ENCODE assay signal across 33 cellular contexts in the genomic region with DNA sequence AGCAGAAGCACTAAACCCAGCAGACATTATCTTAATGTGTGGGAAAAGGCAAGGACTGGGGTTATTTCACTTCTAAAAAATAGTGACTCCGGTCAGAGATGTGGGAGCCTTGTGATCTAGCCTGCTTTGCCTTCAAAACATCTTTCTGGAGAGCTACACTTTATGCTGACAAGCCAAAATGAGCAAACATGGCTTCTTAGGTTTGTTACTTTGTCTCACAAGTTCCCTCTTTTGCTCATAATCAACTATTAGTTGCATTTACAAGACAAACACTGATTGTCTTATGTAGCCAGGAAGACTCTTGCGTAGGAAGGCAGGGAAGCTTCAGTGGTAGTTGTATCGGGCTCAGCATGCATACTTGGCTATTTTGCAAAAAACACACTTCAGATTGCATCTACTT.
"Had no signal": no experiment of that assay in that cellular context is flagged by ENCODE, and none has a peak within 500 bp of the region (broad histone marks: within the 10 kb centered on the region; RNA-seq: fewer than 3 reads in every experiment).

No MANE protein-coding gene starts in this region.

- FAIRE-seq: endometrium, endothelial cell of umbilical vein had no signal

- H3K27ac ChIP-seq: ascending aorta, breast epithelium, cardiac muscle cell, colonic mucosa, epithelial cell of prostate, esophagus squamous epithelium, gastroesophageal sphincter, heart right ventricle, WERI-Rb-1 had no signal

- H3K9me3 ChIP-seq: colonic mucosa had no signal

- H3K4me3 Mint-ChIP-seq: activated CD4-positive, alpha-beta memory T cell treated with anti-CD3 and anti-CD28 coated beads, Interleukin-2, amount 10 ng/mL, durations not matched to agents 7 days and 5 days; activated CD4-positive, alpha-beta T cell treated with anti-CD3 and anti-CD28 coated beads for 36 hours; activated CD4-positive, alpha-beta T cell treated with anti-CD3 and anti-CD28 coated beads, Interleukin-2, amount 10 ng/mL, durations not matched to agents 24 days and 14 days; activated naive CD4-positive, alpha-beta T cell treated with anti-CD3 and anti-CD28 coated beads, Interleukin-2, amount 10 ng/mL, durations not matched to agents 7 days and 5 days; activated naive CD8-positive, alpha-beta T cell treated with anti-CD3 and anti-CD28 coated beads, Interleukin-2, amount 10 ng/mL, durations not matched to agents 7 days and 5 days; activated T-cell treated with anti-CD3 and anti-CD28 coated beads, Interleukin-2, amount 50 U/mL, for 24 hours; activated T-cell treated with anti-CD3 and anti-CD28 coated beads, Interleukin-2, amount 50 U/mL, for 72 hours; brain; T-helper 17 cell; T-helper 2 cell treated with Interferon-gamma antibody and Interleukin-4, amounts not matched to agents 5 μg/mL and 100 μg/mL, for 36 hours had no signal

- H3K4me1 ChIP-seq: ascending aorta, breast epithelium, colonic mucosa, esophagus squamous epithelium, gastroesophageal sphincter, heart right ventricle had no signal

- H3K4me3 ChIP-seq: ascending aorta, breast epithelium, cardiac muscle cell, colonic mucosa, esophagus squamous epithelium, gastroesophageal sphincter, heart right ventricle had no signal

- H3K36me3 Mint-ChIP-seq: activated naive CD4-positive, alpha-beta T cell treated with anti-CD3 and anti-CD28 coated beads, Interleukin-2, amount 10 ng/mL, durations not matched to agents 7 days and 5 days; brain had no signal

- H3K27me3 ChIP-seq: ascending aorta, cardiac muscle cell, colonic mucosa had no signal

- H3K4me1 Mint-ChIP-seq: activated CD4-positive, alpha-beta memory T cell treated with anti-CD3 and anti-CD28 coated beads, Interleukin-2, amount 10 ng/mL, durations not matched to agents 7 days and 5 days; activated CD4-positive, alpha-beta T cell treated with anti-CD3 and anti-CD28 coated beads for 36 hours; activated CD4-positive, alpha-beta T cell treated with anti-CD3 and anti-CD28 coated beads, Interleukin-2, amount 10 ng/mL, durations not matched to agents 24 days and 14 days; activated naive CD4-positive, alpha-beta T cell treated with anti-CD3 and anti-CD28 coated beads, Interleukin-2, amount 10 ng/mL, durations not matched to agents 7 days and 5 days; activated naive CD8-positive, alpha-beta T cell treated with anti-CD3 and anti-CD28 coated beads, Interleukin-2, amount 10 ng/mL, durations not matched to agents 7 days and 5 days; brain; T-helper 17 cell had no signal

- H3K36me3 ChIP-seq: ascending aorta, breast epithelium, cardiac muscle cell, colonic mucosa, esophagus squamous epithelium, gastroesophageal sphincter, heart right ventricle, WERI-Rb-1 had no signal

- ATAC-seq: activated CD4-positive, alpha-beta T cell treated with anti-CD3 and anti-CD28 coated beads for 36 hours; activated naive CD4-positive, alpha-beta T cell treated with anti-CD3 and anti-CD28 coated beads, Interleukin-2, amount 50 U/mL, for 72 hours; activated T-cell treated with anti-CD3 and anti-CD28 coated beads, Interleukin-2, amount 50 U/mL, for 72 hours; gastroesophageal sphincter; heart right ventricle; T-helper 17 cell had no signal

- DNase-seq: activated CD4-positive, alpha-beta memory T cell treated with anti-CD3 and anti-CD28 coated beads, Interleukin-2, amount 10 ng/mL, durations not matched to agents 7 days and 5 days; activated CD4-positive, alpha-beta T cell treated with anti-CD3 and anti-CD28 coated beads for 36 hours; activated CD4-positive, alpha-beta T cell treated with anti-CD3 and anti-CD28 coated beads, Interleukin-2, amount 10 ng/mL, durations not matched to agents 24 days and 14 days; activated CD4-positive, CD25-positive, alpha-beta regulatory T cell; activated CD4-positive, CD25-positive, alpha-beta regulatory T cell treated with anti-CD3 and anti-CD28 coated beads, Interleukin-2, amount 50 U/mL, for 72 hours; activated CD8-positive, alpha-beta memory T cell treated with anti-CD3 and anti-CD28 coated beads, Interleukin-2, amount 50 U/mL, for 48 hours; activated gamma-delta T cell; activated naive CD4-positive, alpha-beta T cell; activated naive CD4-positive, alpha-beta T cell treated with anti-CD3 and anti-CD28 coated beads, Interleukin-2, amount 10 ng/mL, durations not matched to agents 7 days and 5 days; activated naive CD8-positive, alpha-beta T cell treated with anti-CD3 and anti-CD28 coated beads, Interleukin-2, amount 10 ng/mL, durations not matched to agents 7 days and 5 days; activated T-cell treated with anti-CD3 and anti-CD28 coated beads for 4 hours; activated T-cell treated with anti-CD3 and anti-CD28 coated beads, Interleukin-2, amount 50 U/mL, for 24 hours; activated T-cell treated with anti-CD3 and anti-CD28 coated beads, Interleukin-2, amount 50 U/mL, for 72 hours; central memory CD4-positive, alpha-beta T cell; cerebellar nuclear complex; colonic mucosa; effector CD8-positive, alpha-beta T cell; esophagus squamous epithelium; foreskin melanocyte; heart right ventricle; T-helper 17 cell; T1000; WERI-Rb-1 had no signal

- H3K27ac Mint-ChIP-seq: activated CD4-positive, alpha-beta memory T cell treated with anti-CD3 and anti-CD28 coated beads, Interleukin-2, amount 10 ng/mL, durations not matched to agents 7 days and 5 days; activated CD4-positive, alpha-beta T cell treated with anti-CD3 and anti-CD28 coated beads for 36 hours; activated CD4-positive, alpha-beta T cell treated with anti-CD3 and anti-CD28 coated beads, Interleukin-2, amount 10 ng/mL, durations not matched to agents 24 days and 14 days; activated naive CD4-positive, alpha-beta T cell treated with anti-CD3 and anti-CD28 coated beads, Interleukin-2, amount 10 ng/mL, durations not matched to agents 7 days and 5 days; activated naive CD4-positive, alpha-beta T cell treated with anti-CD3 and anti-CD28 coated beads, Interleukin-2, amount 50 U/mL, for 72 hours; activated naive CD8-positive, alpha-beta T cell treated with anti-CD3 and anti-CD28 coated beads, Interleukin-2, amount 10 ng/mL, durations not matched to agents 7 days and 5 days; activated T-cell treated with anti-CD3 and anti-CD28 coated beads, Interleukin-2, amount 50 U/mL, for 24 hours; activated T-cell treated with anti-CD3 and anti-CD28 coated beads, Interleukin-2, amount 50 U/mL, for 72 hours; brain; T-helper 17 cell; T-helper 2 cell treated with Interferon-gamma antibody and Interleukin-4, amounts not matched to agents 5 μg/mL and 100 μg/mL, for 36 hours had no signal
